In the genomic region with DNA sequence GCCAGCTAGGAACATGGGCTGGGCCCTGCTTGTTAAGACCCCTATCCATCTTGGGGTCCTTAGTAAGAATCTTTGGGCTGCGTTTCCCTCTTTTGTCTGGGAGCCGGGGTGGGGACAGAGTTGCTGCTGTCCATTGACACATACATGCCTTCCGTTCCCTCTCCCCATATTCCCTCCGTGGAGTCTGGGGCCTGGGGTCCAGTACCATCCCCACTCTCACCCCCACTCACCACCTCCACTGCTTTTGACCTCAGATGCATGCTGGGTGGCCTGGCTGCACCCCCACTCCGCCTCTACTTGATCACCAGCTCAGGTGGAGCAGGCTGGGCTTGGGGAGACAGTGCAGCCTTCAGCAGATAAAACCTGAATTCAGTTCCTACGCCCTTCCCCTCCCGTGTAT, we compare ENCODE assay signal across 1 cellular context.
A peak's percentile ranks its signal among the peaks of the same experiment; 100 is the strongest.
TF ChIP-seq lines count a peak whose summit lies in the region.

No MANE protein-coding gene starts in this region.

TF ChIP-seq in K562, 482 proteins besides CTCF, POLR2A, EP300 and RAD21:
- TF ChIP-seq, protein P1, sequence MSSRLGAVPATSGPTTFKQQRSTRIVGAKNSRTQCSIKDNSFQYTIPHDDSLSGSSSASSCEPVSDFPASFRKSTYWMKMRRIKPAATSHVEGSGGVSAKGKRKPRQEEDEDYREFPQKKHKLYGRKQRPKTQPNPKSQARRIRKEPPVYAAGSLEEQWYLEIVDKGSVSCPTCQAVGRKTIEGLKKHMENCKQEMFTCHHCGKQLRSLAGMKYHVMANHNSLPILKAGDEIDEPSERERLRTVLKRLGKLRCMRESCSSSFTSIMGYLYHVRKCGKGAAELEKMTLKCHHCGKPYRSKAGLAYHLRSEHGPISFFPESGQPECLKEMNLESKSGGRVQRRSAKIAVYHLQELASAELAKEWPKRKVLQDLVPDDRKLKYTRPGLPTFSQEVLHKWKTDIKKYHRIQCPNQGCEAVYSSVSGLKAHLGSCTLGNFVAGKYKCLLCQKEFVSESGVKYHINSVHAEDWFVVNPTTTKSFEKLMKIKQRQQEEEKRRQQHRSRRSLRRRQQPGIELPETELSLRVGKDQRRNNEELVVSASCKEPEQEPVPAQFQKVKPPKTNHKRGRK (tag; IDR thresholded peaks at IDR 0.05): no peak
- TF ChIP-seq KAT8 (IDR thresholded peaks at IDR 0.05; ENCODE audit: low read depth): no peak
- TF ChIP-seq, protein P2, sequence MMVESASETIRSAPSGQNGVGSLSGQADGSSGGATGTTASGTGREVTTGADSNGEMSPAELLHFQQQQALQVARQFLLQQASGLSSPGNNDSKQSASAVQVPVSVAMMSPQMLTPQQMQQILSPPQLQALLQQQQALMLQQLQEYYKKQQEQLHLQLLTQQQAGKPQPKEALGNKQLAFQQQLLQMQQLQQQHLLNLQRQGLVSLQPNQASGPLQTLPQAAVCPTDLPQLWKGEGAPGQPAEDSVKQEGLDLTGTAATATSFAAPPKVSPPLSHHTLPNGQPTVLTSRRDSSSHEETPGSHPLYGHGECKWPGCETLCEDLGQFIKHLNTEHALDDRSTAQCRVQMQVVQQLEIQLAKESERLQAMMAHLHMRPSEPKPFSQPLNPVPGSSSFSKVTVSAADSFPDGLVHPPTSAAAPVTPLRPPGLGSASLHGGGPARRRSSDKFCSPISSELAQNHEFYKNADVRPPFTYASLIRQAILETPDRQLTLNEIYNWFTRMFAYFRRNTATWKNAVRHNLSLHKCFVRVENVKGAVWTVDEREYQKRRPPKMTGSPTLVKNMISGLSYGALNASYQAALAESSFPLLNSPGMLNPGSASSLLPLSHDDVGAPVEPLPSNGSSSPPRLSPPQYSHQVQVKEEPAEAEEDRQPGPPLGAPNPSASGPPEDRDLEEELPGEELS (CRISPR knock-in tag; IDR thresholded peaks at IDR 0.05; ENCODE audit: borderline replicate concordance): no peak
- TF ChIP-seq, protein P3, sequence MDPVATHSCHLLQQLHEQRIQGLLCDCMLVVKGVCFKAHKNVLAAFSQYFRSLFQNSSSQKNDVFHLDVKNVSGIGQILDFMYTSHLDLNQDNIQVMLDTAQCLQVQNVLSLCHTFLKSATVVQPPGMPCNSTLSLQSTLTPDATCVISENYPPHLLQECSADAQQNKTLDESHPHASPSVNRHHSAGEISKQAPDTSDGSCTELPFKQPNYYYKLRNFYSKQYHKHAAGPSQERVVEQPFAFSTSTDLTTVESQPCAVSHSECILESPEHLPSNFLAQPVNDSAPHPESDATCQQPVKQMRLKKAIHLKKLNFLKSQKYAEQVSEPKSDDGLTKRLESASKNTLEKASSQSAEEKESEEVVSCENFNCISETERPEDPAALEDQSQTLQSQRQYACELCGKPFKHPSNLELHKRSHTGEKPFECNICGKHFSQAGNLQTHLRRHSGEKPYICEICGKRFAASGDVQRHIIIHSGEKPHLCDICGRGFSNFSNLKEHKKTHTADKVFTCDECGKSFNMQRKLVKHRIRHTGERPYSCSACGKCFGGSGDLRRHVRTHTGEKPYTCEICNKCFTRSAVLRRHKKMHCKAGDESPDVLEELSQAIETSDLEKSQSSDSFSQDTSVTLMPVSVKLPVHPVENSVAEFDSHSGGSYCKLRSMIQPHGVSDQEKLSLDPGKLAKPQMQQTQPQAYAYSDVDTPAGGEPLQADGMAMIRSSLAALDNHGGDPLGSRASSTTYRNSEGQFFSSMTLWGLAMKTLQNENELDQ (CRISPR knock-in tag; IDR thresholded peaks at IDR 0.05; ENCODE audit: borderline replicate concordance): no peak
- TF ChIP-seq, protein P4, sequence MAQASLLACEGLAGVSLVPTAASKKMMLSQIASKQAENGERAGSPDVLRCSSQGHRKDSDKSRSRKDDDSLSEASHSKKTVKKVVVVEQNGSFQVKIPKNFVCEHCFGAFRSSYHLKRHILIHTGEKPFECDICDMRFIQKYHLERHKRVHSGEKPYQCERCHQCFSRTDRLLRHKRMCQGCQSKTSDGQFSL (CRISPR knock-in tag; IDR thresholded peaks at IDR 0.05): peak; percentile 39; the same call in 1 of the 2 replicates
- TF ChIP-seq, protein P4 (tag; IDR thresholded peaks at IDR 0.05): no peak
